ENCODE assay signal across 10 cellular contexts in genomic region chr22:43637267-43637666, GRCh38.
"Had no signal": no experiment of that assay in that cellular context is flagged by ENCODE, and none has a peak within 500 bp of the region (broad histone marks: within the 10 kb centered on the region; RNA-seq: fewer than 3 reads in every experiment).

No MANE protein-coding gene starts in this region.

- ATAC-seq: HCT116 had no signal

- H3K36me3 Mint-ChIP-seq: IgD-negative memory B cell had no signal

- H3K4me3 ChIP-seq: GM23248, HAP-1 had no signal

- H3K27ac Mint-ChIP-seq: HFFc6, IgD-negative memory B cell had no signal

- H3K4me3 Mint-ChIP-seq: HFFc6, IgD-negative memory B cell had no signal

- H2AFZ ChIP-seq: GM23248 had no signal

- H3K4me1 ChIP-seq: HAP-1 had no signal

- H3K4me1 Mint-ChIP-seq: IgD-negative memory B cell had no signal

- H3K27ac ChIP-seq: GM23248, HL-60, KMS-11 had no signal

- H3K4me2 ChIP-seq: KMS-11 had no signal

- H3K9ac ChIP-seq: GM23248, KMS-11 had no signal

- DNase-seq: GM23248, GOT3, H7, HFFc6, KBM-7 had no signal

- H3K36me3 ChIP-seq: HAP-1 had no signal
